1 cellular context compared by ENCODE assay signal in genomic region chr10:78981970-78982281, GRCh38.
TF ChIP-seq lines count a peak whose summit lies in the region.

No MANE protein-coding gene starts in this region.

TF ChIP-seq in IMR-90, 13 proteins besides CTCF, POLR2A, EP300 and RAD21 (continued from another document):
- no peak for TF ChIP-seq ELK1 (IDR thresholded peaks at IDR 0.05; ENCODE audit: borderline replicate concordance, low read depth, low read length)
- no peak for TF ChIP-seq MXI1 (IDR thresholded peaks at IDR 0.05; ENCODE audit: borderline replicate concordance, low read depth, low read length)
- no peak for TF ChIP-seq FOS (IDR thresholded peaks at IDR 0.05; ENCODE audit: low read depth, low read length)
